In genomic region chr11:126194121-126194543, GRCh38 we compare ENCODE assay signal across 8 cellular contexts. TPM values are rescaled to one million over a fixed set of nuclear protein-coding genes. Genes with fewer than 3 reads are reported as not detected.
DNase-seq lines count a peak whose midpoint lies in the region; ATAC-seq, FAIRE-seq and TF ChIP-seq lines count a peak whose summit lies in the region.

No MANE protein-coding gene starts in this region.

- TF ChIP-seq RAD21 in Ishikawa (IDR thresholded peaks at IDR 0.05; ENCODE audit: low read depth) (peak; percentile 92), liver (IDR thresholded peaks at IDR 0.05) (peak; percentile 97 to 98)

- FAIRE-seq in urothelium cell line (lab: Jason Lieb, UNC), result no peak

- H3K27me3 ChIP-seq in liver (ENCODE audit: control insufficient read depth in 4 of 4, insufficient read depth in 4 of 4, low read length in 3 of 4), result no peaks in the 10 kb centered on the region

- H3K9me3 ChIP-seq in liver (ENCODE audit: control insufficient read depth in 4 of 4, low read length in 3 of 4), result no peaks in the 10 kb centered on the region

- no peak for TF ChIP-seq POLR2A in GM18505 (IDR thresholded peaks at IDR 0.05; ENCODE audit: borderline replicate concordance, extremely low read depth, insufficient read depth, insufficient read length)

- no peak overlapping the region for H3K27ac ChIP-seq in liver (ENCODE audit: low read depth in 1 of 2, low read length in 2 of 2)

- WGBS in liver, result 46% methylated on average over 9 of the region's 9 CpGs

- in situ Hi-C loops in SK-MEL-5 (cut with HindIII; ENCODE audit: low pct_unique_long_range_greater_than_20kb, low sequenced_read_pairs), result no loop called here

- TF ChIP-seq EP300 in Ishikawa (IDR thresholded peaks at IDR 0.05; ENCODE audit: borderline replicate concordance), result no peak

- H3K4me3 ChIP-seq in liver (ENCODE audit: low read depth in 1 of 3, low read length in 3 of 3), result no peak overlapping the region

- peaks cover 0 to 10% (median 5%) of the 10 kb centered on the region in 4 donors for H3K4me1 ChIP-seq in liver (ENCODE audit: control insufficient read depth in 4 of 4, insufficient read depth in 4 of 4, low read length in 3 of 4)

- H3K9ac ChIP-seq in liver (ENCODE audit: low read depth in 1 of 2, low read length in 2 of 2), result no peak overlapping the region

- peaks cover 0 to 29% (median 0%) of the 10 kb centered on the region in 4 donors for H3K36me3 ChIP-seq in liver (ENCODE audit: control insufficient read depth in 4 of 4, insufficient read depth in 3 of 4, low read depth in 1 of 4, low read length in 3 of 4)

- DNase-seq in DMS79 (lab: John Stamatoyannopoulos, UW) (peak; percentile 44), SK-MEL-5 (ENCODE audit: low read depth, low spot score) (peak; percentile 53), cerebellum (ENCODE audit: low spot score) (peak; percentile 75), urothelium cell line (ENCODE audit: low spot score) (peak; percentile 37)

- peak; percentile 74 for TF ChIP-seq CTCF in liver (IDR thresholded peaks at IDR 0.05; ENCODE audit: low read depth, low read length, missing input control)

- ATAC-seq in GM18505 (IDR thresholded peaks at IDR 0.05; ENCODE audit: unreplicated experiment) (no peak), GM19035 (IDR thresholded peaks at IDR 0.05; ENCODE audit: unreplicated experiment) (no peak)

TF ChIP-seq in Ishikawa, 13 proteins besides CTCF, POLR2A, EP300 and RAD21:
- TF ChIP-seq CEBPB (IDR thresholded peaks at IDR 0.05), result no peak
- no peak for TF ChIP-seq YY1 (IDR thresholded peaks at IDR 0.05; ENCODE audit: low read depth)
- no peak for TF ChIP-seq USF1 (IDR thresholded peaks at IDR 0.05)
- TF ChIP-seq TCF12 (IDR thresholded peaks at IDR 0.05; ENCODE audit: low read depth), result no peak
- no peak for TF ChIP-seq MAX (IDR thresholded peaks at IDR 0.05)
- TF ChIP-seq, protein P1, sequence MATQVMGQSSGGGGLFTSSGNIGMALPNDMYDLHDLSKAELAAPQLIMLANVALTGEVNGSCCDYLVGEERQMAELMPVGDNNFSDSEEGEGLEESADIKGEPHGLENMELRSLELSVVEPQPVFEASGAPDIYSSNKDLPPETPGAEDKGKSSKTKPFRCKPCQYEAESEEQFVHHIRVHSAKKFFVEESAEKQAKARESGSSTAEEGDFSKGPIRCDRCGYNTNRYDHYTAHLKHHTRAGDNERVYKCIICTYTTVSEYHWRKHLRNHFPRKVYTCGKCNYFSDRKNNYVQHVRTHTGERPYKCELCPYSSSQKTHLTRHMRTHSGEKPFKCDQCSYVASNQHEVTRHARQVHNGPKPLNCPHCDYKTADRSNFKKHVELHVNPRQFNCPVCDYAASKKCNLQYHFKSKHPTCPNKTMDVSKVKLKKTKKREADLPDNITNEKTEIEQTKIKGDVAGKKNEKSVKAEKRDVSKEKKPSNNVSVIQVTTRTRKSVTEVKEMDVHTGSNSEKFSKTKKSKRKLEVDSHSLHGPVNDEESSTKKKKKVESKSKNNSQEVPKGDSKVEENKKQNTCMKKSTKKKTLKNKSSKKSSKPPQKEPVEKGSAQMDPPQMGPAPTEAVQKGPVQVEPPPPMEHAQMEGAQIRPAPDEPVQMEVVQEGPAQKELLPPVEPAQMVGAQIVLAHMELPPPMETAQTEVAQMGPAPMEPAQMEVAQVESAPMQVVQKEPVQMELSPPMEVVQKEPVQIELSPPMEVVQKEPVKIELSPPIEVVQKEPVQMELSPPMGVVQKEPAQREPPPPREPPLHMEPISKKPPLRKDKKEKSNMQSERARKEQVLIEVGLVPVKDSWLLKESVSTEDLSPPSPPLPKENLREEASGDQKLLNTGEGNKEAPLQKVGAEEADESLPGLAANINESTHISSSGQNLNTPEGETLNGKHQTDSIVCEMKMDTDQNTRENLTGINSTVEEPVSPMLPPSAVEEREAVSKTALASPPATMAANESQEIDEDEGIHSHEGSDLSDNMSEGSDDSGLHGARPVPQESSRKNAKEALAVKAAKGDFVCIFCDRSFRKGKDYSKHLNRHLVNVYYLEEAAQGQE (IDR thresholded peaks at IDR 0.05; ENCODE audit: low read depth), result no peak
- no peak for TF ChIP-seq EGR1 (IDR thresholded peaks at IDR 0.05)
- TF ChIP-seq TEAD4 (IDR thresholded peaks at IDR 0.05), result no peak
- TF ChIP-seq TAF1 (IDR thresholded peaks at IDR 0.05; ENCODE audit: low read depth), result no peak
- no peak for TF ChIP-seq FOXM1 (IDR thresholded peaks at IDR 0.05; ENCODE audit: borderline replicate concordance, low read depth)
- TF ChIP-seq ZBTB7A (IDR thresholded peaks at IDR 0.05; ENCODE audit: low read depth), result no peak
- TF ChIP-seq CREB1 (IDR thresholded peaks at IDR 0.05; ENCODE audit: low read depth), result no peak
- no peak for TF ChIP-seq NFIC (IDR thresholded peaks at IDR 0.05)

TF ChIP-seq in liver, 16 proteins besides CTCF, POLR2A, EP300 and RAD21:
- no peak for TF ChIP-seq MAX (IDR thresholded peaks at IDR 0.05)
- TF ChIP-seq, protein P2, sequence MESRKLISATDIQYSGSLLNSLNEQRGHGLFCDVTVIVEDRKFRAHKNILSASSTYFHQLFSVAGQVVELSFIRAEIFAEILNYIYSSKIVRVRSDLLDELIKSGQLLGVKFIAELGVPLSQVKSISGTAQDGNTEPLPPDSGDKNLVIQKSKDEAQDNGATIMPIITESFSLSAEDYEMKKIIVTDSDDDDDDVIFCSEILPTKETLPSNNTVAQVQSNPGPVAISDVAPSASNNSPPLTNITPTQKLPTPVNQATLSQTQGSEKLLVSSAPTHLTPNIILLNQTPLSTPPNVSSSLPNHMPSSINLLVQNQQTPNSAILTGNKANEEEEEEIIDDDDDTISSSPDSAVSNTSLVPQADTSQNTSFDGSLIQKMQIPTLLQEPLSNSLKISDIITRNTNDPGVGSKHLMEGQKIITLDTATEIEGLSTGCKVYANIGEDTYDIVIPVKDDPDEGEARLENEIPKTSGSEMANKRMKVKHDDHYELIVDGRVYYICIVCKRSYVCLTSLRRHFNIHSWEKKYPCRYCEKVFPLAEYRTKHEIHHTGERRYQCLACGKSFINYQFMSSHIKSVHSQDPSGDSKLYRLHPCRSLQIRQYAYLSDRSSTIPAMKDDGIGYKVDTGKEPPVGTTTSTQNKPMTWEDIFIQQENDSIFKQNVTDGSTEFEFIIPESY (IDR thresholded peaks at IDR 0.05), result no peak
- no peak for TF ChIP-seq GABPA (IDR thresholded peaks at IDR 0.05 in 1 of 2, conservative IDR thresholded peaks at IDR 0.05 in 1 of 2)
- no peak for TF ChIP-seq TAF1 (conservative IDR thresholded peaks at IDR 0.05)
- no peak for TF ChIP-seq ATF3 (IDR thresholded peaks at IDR 0.05)
- no peak for TF ChIP-seq NR2F2 (IDR thresholded peaks at IDR 0.05)

RNA-seq across cellular contexts. Expression of gene RPUSD4, which starts 17.3 kb away (rescaled TPM):
- total RNA-seq in SK-MEL-5 (2014; rRNA removed; shearing (Covaris generic)), result 23.3 and 23.6 TPM in 2 replicates
- 15.3 and 16.2 TPM in 2 replicates for polyA plus RNA-seq in SK-MEL-5 (2015; cell fraction: cytosol; rRNA removed)
- 109 and 123 TPM in 2 replicates for polyA plus RNA-seq in SK-MEL-5 (2015; cell fraction: nucleus; rRNA removed)
- 33.7 TPM for total RNA-seq in cerebellum
- 10 to 100 TPM; 20.5 to 23.7 TPM for total RNA-seq in liver
- polyA plus RNA-seq in liver, result 10 to 100 TPM in 1 of 2 donors, 1 to 10 TPM in 1; 9.4 to 13.8 TPM

RNA-seq across cellular contexts. Expression of gene FAM118B, which starts 17.4 kb away (rescaled TPM):
- 22.8 and 29.9 TPM in 2 replicates for total RNA-seq in SK-MEL-5 (2014; rRNA removed; shearing (Covaris generic))
- 17.2 and 19.7 TPM in 2 replicates for polyA plus RNA-seq in SK-MEL-5 (2015; cell fraction: cytosol; rRNA removed)
- 8.8 and 11.5 TPM in 2 replicates for polyA plus RNA-seq in SK-MEL-5 (2015; cell fraction: nucleus; rRNA removed)
- total RNA-seq in cerebellum, result 20.3 TPM
- 10 to 100 TPM in 1 of 2 donors, 1 to 10 TPM in 1; 6.5 to 12.0 TPM for total RNA-seq in liver
- polyA plus RNA-seq in liver, result 1 to 10 TPM; 3.7 to 6.6 TPM
